ENCODE assay signal across 8 cellular contexts in the genomic region with DNA sequence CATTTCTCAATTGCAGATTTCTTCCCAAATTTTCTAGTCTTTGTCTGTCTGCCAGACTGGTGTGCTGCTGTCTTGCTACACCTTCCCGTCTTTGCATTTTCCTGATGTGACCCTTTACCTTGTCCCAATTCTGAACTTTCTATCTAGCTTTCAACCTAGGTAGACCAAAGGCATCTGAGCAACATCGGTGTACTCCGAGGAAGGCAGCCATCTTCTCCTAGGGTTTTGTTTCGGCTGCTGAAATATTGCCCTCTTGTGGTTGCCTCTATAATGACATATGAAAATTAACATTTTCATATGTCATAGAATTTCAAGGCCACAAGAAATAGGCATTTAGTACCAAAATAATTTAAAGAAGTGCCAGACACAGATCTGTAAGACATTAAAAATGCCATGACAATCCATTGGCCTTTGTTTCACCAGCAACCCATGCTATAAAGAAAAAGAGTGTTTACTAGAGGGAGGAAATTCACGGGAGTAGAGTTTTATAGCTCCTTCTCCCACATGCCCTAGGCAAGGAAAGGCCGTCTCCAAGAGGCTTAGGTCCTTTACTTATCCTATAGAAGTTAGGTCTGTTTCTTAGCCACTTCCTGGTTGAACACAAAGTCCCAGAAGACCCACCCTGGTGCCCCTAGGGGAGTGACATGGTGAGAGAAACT. TPM values are rescaled to one million over a fixed set of nuclear protein-coding genes. Genes with fewer than 3 reads are reported as not detected.
DNase-seq lines count a peak whose midpoint lies in the region; ATAC-seq and TF ChIP-seq lines count a peak whose summit lies in the region.

No MANE protein-coding gene starts in this region.

- peak overlapping the region; percentile 55 for H3K4me3 Mint-ChIP-seq in activated CD4-positive, alpha-beta T cell treated with anti-CD3 and anti-CD28 coated beads, Interleukin-2, amount 10 ng/mL, durations not matched to agents 7 days and 5 days

- peak; percentile 64 for TF ChIP-seq CTCF in HFF-Myc (IDR thresholded peaks at IDR 0.05; ENCODE audit: low read depth, low read length, missing control alignments)
- peak; percentile 71 to 83 (median 75) for TF ChIP-seq CTCF in esophagus squamous epithelium (IDR thresholded peaks at IDR 0.05)
- TF ChIP-seq CTCF in neural cell (IDR thresholded peaks at IDR 0.05; ENCODE audit: poor library complexity, severe bottlenecking), result peak; percentile 73

- no peaks in the 10 kb centered on the region for H3F3A ChIP-seq in neural cell (ENCODE audit: insufficient read depth, low read length, poor library complexity, severe bottlenecking)

- TF ChIP-seq EP300 in neural cell (conservative IDR thresholded peaks at IDR 0.05; ENCODE audit: poor library complexity, severe bottlenecking), result no peak

- H3K36me3 Mint-ChIP-seq in activated CD4-positive, alpha-beta T cell treated with anti-CD3 and anti-CD28 coated beads, Interleukin-2, amount 10 ng/mL, durations not matched to agents 7 days and 5 days (ENCODE audit: low read depth), result no peaks in the 10 kb centered on the region

- peaks cover 9% of the 10 kb centered on the region for H3K27me3 Mint-ChIP-seq in activated CD4-positive, alpha-beta T cell treated with anti-CD3 and anti-CD28 coated beads, Interleukin-2, amount 10 ng/mL, durations not matched to agents 7 days and 5 days

- no peak overlapping the region for H3K4me3 ChIP-seq in HFF-Myc (replicated peaks; ENCODE audit: low read depth, low read length)
- peak overlapping the region in 3 of 4 donors; percentile 20 to 52 (median 23) for H3K4me3 ChIP-seq in esophagus squamous epithelium
- H3K4me3 ChIP-seq in neural cell (ENCODE audit: low read length), result no peak overlapping the region

- DNase-seq in activated gamma-delta T cell treated with Interleukin-2 at 50 U/mL for 16 hours, result peak; percentile 26
- DNase-seq in activated gamma-delta T cell (lab: John Stamatoyannopoulos, UW), result no peak
- no peak for DNase-seq in HFF-Myc (ENCODE audit: extremely low read depth, low read depth)
- peak; percentile 14 for DNase-seq in NCI-H2171 (lab: John Stamatoyannopoulos, UW)
- peak; percentile 56 for DNase-seq in activated CD4-positive, alpha-beta T cell treated with anti-CD3 and anti-CD28 coated beads, Interleukin-2, amount 10 ng/mL, durations not matched to agents 7 days and 5 days
- no peak for DNase-seq in esophagus squamous epithelium (lab: John Stamatoyannopoulos, UW)

- no peak overlapping the region for H3K9ac ChIP-seq in neural cell (ENCODE audit: low read length)

- no peaks in the 10 kb centered on the region for H3K9me3 ChIP-seq in esophagus squamous epithelium
- H3K9me3 ChIP-seq in neural cell (ENCODE audit: low read length), result no peaks in the 10 kb centered on the region

- WGBS in esophagus squamous epithelium, 2 donors, result 14 to 29% methylated on average over 6 of the region's 6 CpGs

- H3K4me2 ChIP-seq in neural cell (ENCODE audit: low read length), result no peak overlapping the region

- no peak for TF ChIP-seq POLR2A in esophagus squamous epithelium (IDR thresholded peaks at IDR 0.05)

- TF ChIP-seq RAD21 in neural cell (conservative IDR thresholded peaks at IDR 0.05), result peak; percentile 67

- peaks cover 9% of the 10 kb centered on the region for H3K4me1 Mint-ChIP-seq in activated CD4-positive, alpha-beta T cell treated with anti-CD3 and anti-CD28 coated beads, Interleukin-2, amount 10 ng/mL, durations not matched to agents 7 days and 5 days

- no peaks in the 10 kb centered on the region for H3K79me2 ChIP-seq in neural cell (replicated peaks; ENCODE audit: insufficient read depth, low read length)

- peaks cover 0 to 14% (median 0%) of the 10 kb centered on the region in 4 donors for H3K27me3 ChIP-seq in esophagus squamous epithelium
- H3K27me3 ChIP-seq in neural cell (ENCODE audit: insufficient read depth, low read depth, low read length), result no peaks in the 10 kb centered on the region

- CTCF ChIA-PET in activated CD4-positive, alpha-beta T cell treated with anti-CD3 and anti-CD28 coated beads, Interleukin-2, amount 10 ng/mL, durations not matched to agents 7 days and 5 days (lab: Charles Lee), result interaction anchor here (0.7 to 1.9 kb wide), 13 partner anchors 10 to 690 kb away, joined by 3 to 5 read pairs (median 3); partner anchors contain the start of gene TAS2R40

- H3K9me3 Mint-ChIP-seq in activated CD4-positive, alpha-beta T cell treated with anti-CD3 and anti-CD28 coated beads, Interleukin-2, amount 10 ng/mL, durations not matched to agents 7 days and 5 days, result no peaks in the 10 kb centered on the region

- no peak overlapping the region for H2AFZ ChIP-seq in neural cell (ENCODE audit: low read depth, low read length)

- intact Hi-C loops in esophagus squamous epithelium (cut with DNase I), result loop anchor here (10.0 kb wide), 1 partner anchor 129 kb away; no protein-coding TSS in a partner anchor

- POLR2A ChIA-PET in activated CD4-positive, alpha-beta T cell treated with anti-CD3 and anti-CD28 coated beads, Interleukin-2, amount 10 ng/mL, durations not matched to agents 7 days and 5 days (lab: Charles Lee), result no interaction called here

- no peaks in the 10 kb centered on the region for H4K20me1 ChIP-seq in neural cell (ENCODE audit: insufficient read depth)

- peaks cover 0 to 14% (median 0%) of the 10 kb centered on the region in 3 donors for H3K4me1 ChIP-seq in esophagus squamous epithelium

- H3K27ac ChIP-seq in esophagus squamous epithelium, result no peak overlapping the region
- no peak overlapping the region for H3K27ac ChIP-seq in neural cell (ENCODE audit: low read length)

- ATAC-seq in HG03196 (IDR thresholded peaks at IDR 0.05; ENCODE audit: unreplicated experiment), result no peak

- peak overlapping the region; percentile 26 for H3K27ac Mint-ChIP-seq in activated CD4-positive, alpha-beta T cell treated with anti-CD3 and anti-CD28 coated beads, Interleukin-2, amount 10 ng/mL, durations not matched to agents 7 days and 5 days

- H3K9me2 ChIP-seq in neural cell (ENCODE audit: insufficient read depth, low read length), result no peaks in the 10 kb centered on the region

- H3K36me3 ChIP-seq in esophagus squamous epithelium (no peaks in the 10 kb centered on the region), neural cell (ENCODE audit: insufficient read depth, low read length) (no peaks in the 10 kb centered on the region)

TF ChIP-seq in neural cell, 6 proteins besides CTCF, POLR2A, EP300 and RAD21:
- TF ChIP-seq SMC3 (conservative IDR thresholded peaks at IDR 0.05; ENCODE audit: poor library complexity), result peak; percentile 73
- TF ChIP-seq, protein P1, sequence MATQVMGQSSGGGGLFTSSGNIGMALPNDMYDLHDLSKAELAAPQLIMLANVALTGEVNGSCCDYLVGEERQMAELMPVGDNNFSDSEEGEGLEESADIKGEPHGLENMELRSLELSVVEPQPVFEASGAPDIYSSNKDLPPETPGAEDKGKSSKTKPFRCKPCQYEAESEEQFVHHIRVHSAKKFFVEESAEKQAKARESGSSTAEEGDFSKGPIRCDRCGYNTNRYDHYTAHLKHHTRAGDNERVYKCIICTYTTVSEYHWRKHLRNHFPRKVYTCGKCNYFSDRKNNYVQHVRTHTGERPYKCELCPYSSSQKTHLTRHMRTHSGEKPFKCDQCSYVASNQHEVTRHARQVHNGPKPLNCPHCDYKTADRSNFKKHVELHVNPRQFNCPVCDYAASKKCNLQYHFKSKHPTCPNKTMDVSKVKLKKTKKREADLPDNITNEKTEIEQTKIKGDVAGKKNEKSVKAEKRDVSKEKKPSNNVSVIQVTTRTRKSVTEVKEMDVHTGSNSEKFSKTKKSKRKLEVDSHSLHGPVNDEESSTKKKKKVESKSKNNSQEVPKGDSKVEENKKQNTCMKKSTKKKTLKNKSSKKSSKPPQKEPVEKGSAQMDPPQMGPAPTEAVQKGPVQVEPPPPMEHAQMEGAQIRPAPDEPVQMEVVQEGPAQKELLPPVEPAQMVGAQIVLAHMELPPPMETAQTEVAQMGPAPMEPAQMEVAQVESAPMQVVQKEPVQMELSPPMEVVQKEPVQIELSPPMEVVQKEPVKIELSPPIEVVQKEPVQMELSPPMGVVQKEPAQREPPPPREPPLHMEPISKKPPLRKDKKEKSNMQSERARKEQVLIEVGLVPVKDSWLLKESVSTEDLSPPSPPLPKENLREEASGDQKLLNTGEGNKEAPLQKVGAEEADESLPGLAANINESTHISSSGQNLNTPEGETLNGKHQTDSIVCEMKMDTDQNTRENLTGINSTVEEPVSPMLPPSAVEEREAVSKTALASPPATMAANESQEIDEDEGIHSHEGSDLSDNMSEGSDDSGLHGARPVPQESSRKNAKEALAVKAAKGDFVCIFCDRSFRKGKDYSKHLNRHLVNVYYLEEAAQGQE (IDR thresholded peaks at IDR 0.05; ENCODE audit: borderline replicate concordance), result no peak
- TF ChIP-seq MXI1 (conservative IDR thresholded peaks at IDR 0.05; ENCODE audit: poor library complexity, severe bottlenecking), result no peak

RNA-seq across cellular contexts. Expression of gene OR9A2, which starts 23.4 kb away (rescaled TPM):
- not detected for total RNA-seq in activated CD4-positive, alpha-beta T cell treated with anti-CD3 and anti-CD28 coated beads, Interleukin-2, amount 10 ng/mL, durations not matched to agents 7 days and 5 days
- not detected for total RNA-seq in esophagus squamous epithelium
- polyA plus RNA-seq in neural cell, result not detected in 2 replicates
- polyA minus RNA-seq in neural cell, result 1.7 and 2.8 TPM in 2 replicates

RNA-seq across cellular contexts. Expression of gene KEL, which starts 41.4 kb away (rescaled TPM):
- total RNA-seq in activated CD4-positive, alpha-beta T cell treated with anti-CD3 and anti-CD28 coated beads, Interleukin-2, amount 10 ng/mL, durations not matched to agents 7 days and 5 days, result under 1 TPM; 0.12 to 0.15 TPM
- 1 to 10 TPM in 1 of 4 donors, under 1 TPM in 2, not detected in 1; 0.09 to 3.6 (median 0.53) TPM for total RNA-seq in esophagus squamous epithelium
- polyA plus RNA-seq in neural cell, result 0.96 and 2.2 TPM in 2 replicates
- 0.97 and 1.7 TPM in 2 replicates for polyA minus RNA-seq in neural cell

RNA-seq across cellular contexts. Expression of gene OR6V1, which starts 48.6 kb away (rescaled TPM):
- total RNA-seq in activated CD4-positive, alpha-beta T cell treated with anti-CD3 and anti-CD28 coated beads, Interleukin-2, amount 10 ng/mL, durations not matched to agents 7 days and 5 days, result not detected
- total RNA-seq in esophagus squamous epithelium, result not detected
- polyA plus RNA-seq in neural cell, result not detected in 2 replicates
- polyA minus RNA-seq in neural cell, result not detected in 2 replicates

Comparison
In these comparisons a context has a peak if more than half of its experiments do, and no peak if none do; other contexts are left out.
1. DNase-seq: peak in activated gamma-delta T cell treated with Interleukin-2 at 50 U/mL for 16 hours (single experiment), NCI-H2171 (single experiment) and activated CD4-positive, alpha-beta T cell treated with anti-CD3 and anti-CD28 coated beads, Interleukin-2, amount 10 ng/mL, durations not matched to agents 7 days and 5 days (single experiment); none in activated gamma-delta T cell (single experiment), HFF-Myc (single experiment) and esophagus squamous epithelium (single experiment).
2. H3K4me3 ChIP-seq: peak in esophagus squamous epithelium (3 of 4); none in HFF-Myc (single experiment) and neural cell (single experiment).
3. Peak in every context shown above with its lines, with median percentiles within 50 percentile points of each other: CTCF ChIP-seq.